In the genomic region with DNA sequence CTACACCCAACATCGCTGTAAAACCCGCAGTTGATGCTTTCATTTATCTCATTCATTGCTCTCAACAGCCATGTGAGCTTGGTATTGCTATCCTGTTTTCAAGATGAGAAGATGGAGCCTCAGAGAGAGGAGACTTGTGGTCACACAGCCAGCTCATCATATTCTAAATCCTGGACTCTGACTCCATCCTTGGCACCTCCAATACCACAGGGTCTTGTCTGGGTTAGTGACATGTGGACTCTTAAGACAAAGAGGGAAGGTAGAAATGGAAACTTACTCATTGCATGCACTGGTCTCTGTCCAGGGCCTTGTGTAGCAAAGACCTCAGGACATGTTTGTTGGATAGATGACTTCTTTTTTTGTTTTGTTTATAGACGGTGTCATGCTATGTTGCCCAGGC, we compare ENCODE assay signal across 17 cellular contexts.
"Had no signal": no experiment of that assay in that cellular context is flagged by ENCODE, and none has a peak within 500 bp of the region (broad histone marks: within the 10 kb centered on the region; RNA-seq: fewer than 3 reads in every experiment).

No MANE protein-coding gene starts in this region.

- H3K27ac Mint-ChIP-seq: activated naive CD8-positive, alpha-beta T cell treated with anti-CD3 and anti-CD28 coated beads, Interleukin-2, amount 10 ng/mL, durations not matched to agents 7 days and 5 days; memory B cell; stimulated activated naive CD8-positive, alpha-beta T cell treated with anti-CD3 and anti-CD28 coated beads, Interleukin-15, Interleukin-2, amounts not matched to agents 100 ng/mL and 50 ng/mL, for 24 hours had no signal

- ATAC-seq: heart right ventricle, left cardiac atrium had no signal

- DNase-seq: activated CD4-positive, alpha-beta T cell treated with anti-CD3 and anti-CD28 coated beads, Interleukin-2, amount 50 U/mL, for 48 hours; activated CD8-positive, alpha-beta memory T cell treated with anti-CD3 and anti-CD28 coated beads, Interleukin-2, amount 50 U/mL, for 48 hours; activated gamma-delta T cell treated with Interleukin-2 at 50 U/mL for 16 hours; activated naive CD8-positive, alpha-beta T cell treated with anti-CD3 and anti-CD28 coated beads, Interleukin-2, amount 10 ng/mL, durations not matched to agents 7 days and 5 days; activated T-cell treated with anti-CD3 and anti-CD28 coated beads, Interleukin-2, amount 50 U/mL, for 48 hours; effector CD4-positive, alpha-beta T cell; heart right ventricle; islet precursor cell; left cardiac atrium; spleen; stimulated activated CD4-positive, alpha-beta T cell treated with anti-CD3 and anti-CD28 coated beads, Interleukin-4, amount 100 ng/mL, for 24 hours; substantia nigra; T-helper 9 cell; thyroid gland had no signal

- H3K36me3 ChIP-seq: heart right ventricle, prostate gland, spleen, thyroid gland had no signal

- H3K4me1 ChIP-seq: prostate gland had no signal

- H3K9me3 Mint-ChIP-seq: activated naive CD8-positive, alpha-beta T cell treated with anti-CD3 and anti-CD28 coated beads, Interleukin-2, amount 10 ng/mL, durations not matched to agents 7 days and 5 days; memory B cell; stimulated activated naive CD8-positive, alpha-beta T cell treated with anti-CD3 and anti-CD28 coated beads, Interleukin-15, Interleukin-2, amounts not matched to agents 100 ng/mL and 50 ng/mL, for 24 hours had no signal

- H3K4me3 ChIP-seq: heart right ventricle, prostate gland, spleen, thyroid gland had no signal

- H3K27me3 ChIP-seq: thyroid gland had no signal

- H3K27ac ChIP-seq: heart right ventricle, prostate gland, spleen had no signal

- H3K9me3 ChIP-seq: heart right ventricle, prostate gland, spleen, thyroid gland had no signal
